ENCODE assay signal across 2 cellular contexts in genomic region chr1:97364086-97364485, GRCh38.
TF ChIP-seq lines count a peak whose summit lies in the region.

No MANE protein-coding gene starts in this region.

TF ChIP-seq in endothelial cell of umbilical vein, 7 proteins besides CTCF, POLR2A, EP300 and RAD21:
- TF ChIP-seq EZH2 (IDR thresholded peaks at IDR 0.05; ENCODE audit: borderline replicate concordance, low read depth, low read length, severe bottlenecking) (no peak), JUN (IDR thresholded peaks at IDR 0.05; ENCODE audit: borderline replicate concordance, insufficient read depth, insufficient read length, low read depth) (no peak), POLR2AphosphoS5 (IDR thresholded peaks at IDR 0.05; ENCODE audit: insufficient read depth, low read depth, low read length) (no peak), FOS (IDR thresholded peaks at IDR 0.05; ENCODE audit: borderline replicate concordance, insufficient read depth, low read length) (peak; percentile 12)

TF ChIP-seq in GM23338, 12 proteins besides CTCF, POLR2A, EP300 and RAD21:
- TF ChIP-seq ZNF114 (CRISPR knock-in tag; IDR thresholded peaks at IDR 0.05) (no peak), ETS1 (IDR thresholded peaks at IDR 0.05) (no peak), NANOG (IDR thresholded peaks at IDR 0.05; ENCODE audit: borderline replicate concordance) (no peak), EZH2phosphoT487 (IDR thresholded peaks at IDR 0.05; ENCODE audit: unreplicated experiment) (no peak), REST (IDR thresholded peaks at IDR 0.05; ENCODE audit: unreplicated experiment) (no peak), JUNB (IDR thresholded peaks at IDR 0.05; ENCODE audit: unreplicated experiment) (no peak), ZNF462 (CRISPR knock-in tag; IDR thresholded peaks at IDR 0.05) (no peak), POLR2AphosphoS5 (IDR thresholded peaks at IDR 0.05; ENCODE audit: low read depth) (no peak)
